Comparison of ENCODE assay signal across 22 cellular contexts in the genomic region with DNA sequence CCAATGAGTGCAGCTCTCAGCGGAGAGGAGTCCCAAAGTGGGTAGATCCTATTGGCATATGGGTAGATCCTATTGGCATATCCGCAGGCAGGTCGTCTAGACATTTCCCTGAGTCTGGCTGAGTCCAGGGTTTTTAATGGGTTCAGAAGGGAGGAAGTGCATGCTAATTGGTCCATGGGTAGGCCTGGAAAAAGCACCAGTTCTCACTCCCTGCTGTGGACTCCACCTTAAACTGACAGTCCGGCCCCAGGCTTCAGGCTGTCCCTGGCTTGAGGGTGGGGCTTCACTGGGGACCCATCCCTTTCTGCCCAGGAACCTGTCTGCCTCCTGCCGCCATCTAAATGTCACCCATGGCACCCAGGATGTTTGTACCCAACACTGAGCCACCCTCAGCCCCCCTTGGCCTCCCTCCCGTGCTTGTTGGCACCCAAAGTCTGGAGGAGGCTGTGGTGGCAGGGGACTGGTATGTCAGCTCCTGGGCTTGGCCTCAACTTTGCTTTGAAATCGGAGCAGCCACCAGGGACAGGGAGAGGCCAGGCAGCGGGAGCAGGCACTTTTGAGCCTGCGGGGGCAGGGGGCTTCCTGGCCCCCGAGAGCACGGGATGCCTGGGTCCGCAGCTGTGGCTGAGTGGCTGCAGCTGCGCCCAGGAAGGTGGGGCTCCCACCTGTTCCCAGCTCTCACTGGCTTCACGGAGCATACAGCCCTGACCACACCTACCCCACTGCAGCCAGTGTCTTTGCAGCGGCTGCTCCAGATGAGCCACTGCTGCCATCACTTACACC. TPM values are rescaled to one million over a fixed set of nuclear protein-coding genes. Genes with fewer than 3 reads are reported as not detected.
DNase-seq lines count a peak whose midpoint lies in the region; ATAC-seq, FAIRE-seq and TF ChIP-seq lines count a peak whose summit lies in the region.
"Had no signal": no experiment of that assay in that cellular context is flagged by ENCODE, and none has a peak within 500 bp of the region (broad histone marks: within the 10 kb centered on the region; RNA-seq: fewer than 3 reads in every experiment).

No MANE protein-coding gene starts in this region.

- peak overlapping the region; percentile 1 for H3K18ac ChIP-seq in neuronal stem cell (ENCODE audit: low read length)

- ATAC-seq in HepG2 (peak; percentile 67), right lobe of liver (no peak), GM19023 (IDR thresholded peaks at IDR 0.05; ENCODE audit: unreplicated experiment) (no peak)
- ATAC-seq: CD8-positive, alpha-beta T cell; GM12878; HCT116 had no signal

- H3K27ac ChIP-seq in HepG2 (ENCODE audit: extremely low read length, insufficient read depth, low read length) (no peak overlapping the region), right lobe of liver (no peak overlapping the region), neuronal stem cell (replicated peaks; ENCODE audit: low read length) (no peak overlapping the region)
- H3K27ac ChIP-seq: 22Rv1, BLaER1, C4-2B, GM23248 had no signal

- no peak overlapping the region; a peak in 1 of 6 replicates for H3K4me3 ChIP-seq in HepG2 (replicated peaks in 1 of 3; ENCODE audit: insufficient read depth in 1 of 3, low read depth in 2 of 3, low read length in 3 of 3)
- H3K4me3 ChIP-seq in right lobe of liver = no peak overlapping the region
- H3K4me3 ChIP-seq in neuronal stem cell (ENCODE audit: low read length in 2 of 2) = no peak overlapping the region
- H3K4me3 ChIP-seq: BLaER1, GM12878, GM23248 had no signal

- intact Hi-C loops in HepG2 (cut with micrococcal nuclease; ENCODE audit: unreplicated experiment) (no loop called here), right lobe of liver (cut with DNase I) (no loop called here)

- no peaks in the 10 kb centered on the region for H4K20me1 ChIP-seq in HepG2 (ENCODE audit: insufficient read depth, low read length)
- H4K20me1 ChIP-seq: BLaER1 had no signal

- no peak overlapping the region for H2BK15ac ChIP-seq in neuronal stem cell (ENCODE audit: low read length)

- H2AFZ ChIP-seq in HepG2 (ENCODE audit: low read length) = no peak overlapping the region
- no peak overlapping the region for H2AFZ ChIP-seq in neuronal stem cell (ENCODE audit: low read length)
- H2AFZ ChIP-seq: GM23248 had no signal

- no peak overlapping the region for H2BK12ac ChIP-seq in neuronal stem cell (ENCODE audit: low read length)

- H3K27me3 ChIP-seq in HepG2 (ENCODE audit: control insufficient read depth in 1 of 2, insufficient read depth in 2 of 2, low read length in 2 of 2) (0 out of 5 replicates have a peak, but pooled peaks cover 0 to 4% of the 10 kb centered on the region in 2 experiments), right lobe of liver (no peaks in the 10 kb centered on the region), neuronal stem cell (ENCODE audit: control insufficient read depth in 3 of 3, insufficient read depth in 3 of 3, low read depth in 1 of 3, low read length in 3 of 3) (no peaks in the 10 kb centered on the region)
- H3K27me3 ChIP-seq: BLaER1 had no signal

- TF ChIP-seq EP300 in HepG2 (IDR thresholded peaks at IDR 0.05; ENCODE audit: low read depth in 2 of 2, low read length in 2 of 2) = no peak
- no peak for TF ChIP-seq EP300 in HepG2 (CRISPR knock-in tag; IDR thresholded peaks at IDR 0.05; ENCODE audit: borderline replicate concordance)

- POLR2A ChIA-PET in HepG2 (lab: Yijun Ruan, JAX) = no interaction called here

- 26% methylated on average over 8 of the region's 15 CpGs for WGBS in HepG2 (ENCODE audit: low lambda C conversion rate)
- WGBS in right lobe of liver (ENCODE audit: insufficient coverage, low coverage, low lambda C conversion rate, missing lambda C conversion rate) = 93% methylated on average over 6 of the region's 15 CpGs
- no CpG with 5 or more reads among the region's 15 CpGs for WGBS in neuronal stem cell (ENCODE audit: extremely low coverage in 2 of 2, insufficient read length in 2 of 2, insufficient replicate concordance in 1 of 2), 2 donors

- DNase-seq in NCI-H146 (lab: John Stamatoyannopoulos, UW) = peak; percentile 17
- no peak for DNase-seq in NCI-H146 treated with DMSO at 0.1 percent for 48 hours (lab: John Stamatoyannopoulos, UW; ENCODE audit: unreplicated experiment)
- no peak for DNase-seq in HepG2 (ENCODE audit: low spot score)
- DNase-seq in right lobe of liver = no peak
- DNase-seq in islet precursor cell = peak; percentile 63
- DNase-seq in neuronal stem cell (ENCODE audit: low spot score) = no peak
- no peak for DNase-seq in SHP77 treated with DMSO at 0.1 percent for 48 hours (lab: John Stamatoyannopoulos, UW)
- DNase-seq: Caco-2; CD4-positive, CD25-positive, alpha-beta regulatory T cell; CD8-positive, alpha-beta T cell; DMS79; EL; GDM1; GM23248; H9 had no signal

- TF ChIP-seq POLR2A in HepG2 (IDR thresholded peaks at IDR 0.05; ENCODE audit: insufficient read depth in 1 of 2, low read depth in 2 of 2, low read length in 2 of 2) (no peak), right lobe of liver (IDR thresholded peaks at IDR 0.05) (no peak)

- no peak overlapping the region for H3K4ac ChIP-seq in neuronal stem cell (ENCODE audit: low read length)

- peak overlapping the region; percentile 24; the same call in 1 of the 2 replicates for H3K4me2 ChIP-seq in HepG2 (ENCODE audit: low read depth, low read length)
- H3K4me2 ChIP-seq in neuronal stem cell (ENCODE audit: insufficient read depth, low read length, poor library complexity, severe bottlenecking) = no peak overlapping the region
- H3K4me2 ChIP-seq: BLaER1 had no signal

- CTCF ChIA-PET in HepG2 (lab: Yijun Ruan, JAX; ENCODE audit: low intra/inter-chr PET ratio, low total read pairs) = no interaction called here

- TF ChIP-seq CTCF in HepG2 (CRISPR knock-in tag; IDR thresholded peaks at IDR 0.05) = no peak
- TF ChIP-seq CTCF in right lobe of liver (IDR thresholded peaks at IDR 0.05) = no peak

- FAIRE-seq in HepG2 (lab: Jason Lieb, UNC) = no peak
- FAIRE-seq: A204.1, GM12878 had no signal

- H3K36me3 ChIP-seq in HepG2 (replicated peaks in 1 of 2; ENCODE audit: control insufficient read depth in 1 of 2, insufficient read depth in 2 of 2, low read length in 2 of 2) (no peaks in the 10 kb centered on the region), right lobe of liver (no peaks in the 10 kb centered on the region), neuronal stem cell (replicated peaks in 1 of 2; ENCODE audit: control insufficient read depth in 2 of 2, insufficient read depth in 2 of 2, low read length in 2 of 2) (no peaks in the 10 kb centered on the region)
- H3K36me3 ChIP-seq: BLaER1 had no signal

- H4K91ac ChIP-seq in neuronal stem cell (ENCODE audit: low read depth, low read length, poor library complexity) = no peak overlapping the region

- in situ Hi-C loops in HepG2 (cut with HindIII; ENCODE audit: extremely low pct_ligation_motif_present, low pct_unique_long_range_greater_than_20kb) = no loop called here

- no peak overlapping the region for H4K8ac ChIP-seq in neuronal stem cell (ENCODE audit: low read depth, low read length)

- H2BK5ac ChIP-seq in neuronal stem cell (ENCODE audit: low read length) = no peak overlapping the region

- H3K14ac ChIP-seq in neuronal stem cell (ENCODE audit: low read length) = peak overlapping the region; percentile 63

- H3K23ac ChIP-seq in neuronal stem cell (ENCODE audit: low read depth, low read length, poor library complexity) = no peak overlapping the region

- H3K79me2 ChIP-seq in HepG2 (ENCODE audit: insufficient read depth, low read length) = no peaks in the 10 kb centered on the region

- no peak for TF ChIP-seq RAD21 in HepG2 (CRISPR knock-in tag; IDR thresholded peaks at IDR 0.05)

- H3K9ac ChIP-seq in HepG2 (ENCODE audit: insufficient read depth, low read depth, low read length) (no peak overlapping the region), neuronal stem cell (ENCODE audit: low read depth, low read length, poor library complexity) (no peak overlapping the region)
- H3K9ac ChIP-seq: BLaER1, GM23248 had no signal

- H3K9me3 ChIP-seq in HepG2 (ENCODE audit: low read length) (no peaks in the 10 kb centered on the region), right lobe of liver (no peaks in the 10 kb centered on the region), neuronal stem cell (replicated peaks in 1 of 2; ENCODE audit: control insufficient read depth in 2 of 2, insufficient read depth in 1 of 2, low read depth in 1 of 2, low read length in 2 of 2) (peaks cover 0 to 3% of the 10 kb centered on the region in 2 donors)

- no TSS peak for BruUV-seq in HepG2 (replicated peaks; lab: Mats Ljungman, UMichigan)

- no peak overlapping the region for H2AK5ac ChIP-seq in neuronal stem cell (ENCODE audit: low read depth, low read length)

- no peak overlapping the region for H2BK120ac ChIP-seq in neuronal stem cell (ENCODE audit: low read depth, low read length)

- H3K4me1 ChIP-seq in HepG2 (ENCODE audit: insufficient read depth, low read length) = 0 out of 2 replicates have a peak, but pooled peaks cover 11% of the 10 kb centered on the region
- no peaks in the 10 kb centered on the region for H3K4me1 ChIP-seq in right lobe of liver
- no peaks in the 10 kb centered on the region for H3K4me1 ChIP-seq in neuronal stem cell (ENCODE audit: control insufficient read depth in 2 of 2, insufficient read depth in 1 of 2, low read depth in 1 of 2, low read length in 2 of 2)
- H3K4me1 ChIP-seq: Caco-2 had no signal

- H3K79me1 ChIP-seq in neuronal stem cell (ENCODE audit: low read depth, low read length) = no peaks in the 10 kb centered on the region

RNA-seq across cellular contexts. Expression of gene YAF2, which starts 29.6 kb away (rescaled TPM):
- total RNA-seq in HepG2 (2016; rRNA removed; fragmentation: Illumina TruSeq; extraction: Trizol) (11.7 and 16.3 TPM in 2 replicates), right lobe of liver (10 to 100 TPM; 12.8 to 22.3 (median 16.9) TPM)
- total RNA-seq in HepG2 (2016; cell fraction: cytosol; rRNA removed; fragmentation: Illumina TruSeq; extraction: Trizol; ENCODE audit: low read depth) = 5.1 and 6.7 TPM in 2 replicates
- 11.1 and 11.4 TPM in 2 replicates for total RNA-seq in HepG2 (2016; cell fraction: insoluble cytoplasmic fraction; rRNA removed; fragmentation: Illumina TruSeq; extraction: Trizol)
- 8.6 and 9.6 TPM in 2 replicates for total RNA-seq in HepG2 (2016; cell fraction: membrane; rRNA removed; fragmentation: Illumina TruSeq; extraction: Trizol)
- 21.1 and 23.7 TPM in 2 replicates for total RNA-seq in HepG2 (2016; cell fraction: nucleus; rRNA removed; fragmentation: Illumina TruSeq; extraction: Trizol)
- polyA plus RNA-seq in HepG2 (2011; rRNA removed) = 6.7 and 8.4 TPM in 2 replicates
- polyA plus RNA-seq in HepG2 (2011; cell fraction: cytosol; rRNA removed) = 2.9 and 4.5 TPM in 2 replicates
- 5.0 and 6.3 TPM in 2 replicates for polyA plus RNA-seq in HepG2 (2011; cell fraction: nucleus; rRNA removed)
- polyA plus RNA-seq in HepG2 (2012) = 6.4 and 7.2 TPM in 2 replicates
- polyA plus RNA-seq in HepG2 (2016; cell fraction: cytosol; fragmentation: Illumina TruSeq; extraction: Trizol; ENCODE audit: low read depth) = 3.5 and 4.5 TPM in 2 replicates
- polyA plus RNA-seq in HepG2 (2016; cell fraction: insoluble cytoplasmic fraction; fragmentation: Illumina TruSeq; extraction: Trizol; ENCODE audit: low read depth) = 14.3 and 16.5 TPM in 2 replicates
- polyA plus RNA-seq in HepG2 (2016; cell fraction: membrane; fragmentation: Illumina TruSeq; extraction: Trizol; ENCODE audit: low read depth) = 8.1 and 9.7 TPM in 2 replicates
- polyA plus RNA-seq in HepG2 (2016; cell fraction: nucleus; fragmentation: Illumina TruSeq; extraction: Trizol; ENCODE audit: insufficient read depth, low read depth) = 14.9 TPM in 2 replicates
- 5.2 and 11.9 TPM in 2 replicates for polyA minus RNA-seq in HepG2 (2011; rRNA and poly(A)+ RNA removed; ENCODE audit: low replicate concordance)
- 7.2 and 7.9 TPM in 2 replicates for polyA minus RNA-seq in HepG2 (2011; cell fraction: cytosol; rRNA and poly(A)+ RNA removed)
- polyA minus RNA-seq in HepG2 (2011; cell fraction: nucleus; rRNA and poly(A)+ RNA removed) = 50.7 and 52.8 TPM in 2 replicates
- polyA plus RNA-seq in neuronal stem cell (2013, experiment 1 of 2) = 23.3 TPM
- 23.0 TPM for polyA plus RNA-seq in neuronal stem cell (2013, experiment 2 of 2)

RNA-seq across cellular contexts. Expression of gene ZCRB1, which starts 58.3 kb away (rescaled TPM):
- total RNA-seq in HepG2 (2016; rRNA removed; fragmentation: Illumina TruSeq; extraction: Trizol) (49.8 and 76.2 TPM in 2 replicates), right lobe of liver (10 to 100 TPM; 22.9 to 35.3 (median 23.5) TPM)
- total RNA-seq in HepG2 (2016; cell fraction: cytosol; rRNA removed; fragmentation: Illumina TruSeq; extraction: Trizol; ENCODE audit: low read depth) = 27.3 and 35.5 TPM in 2 replicates
- 50.5 and 74.4 TPM in 2 replicates for total RNA-seq in HepG2 (2016; cell fraction: insoluble cytoplasmic fraction; rRNA removed; fragmentation: Illumina TruSeq; extraction: Trizol)
- total RNA-seq in HepG2 (2016; cell fraction: membrane; rRNA removed; fragmentation: Illumina TruSeq; extraction: Trizol) = 56.3 and 67.3 TPM in 2 replicates
- total RNA-seq in HepG2 (2016; cell fraction: nucleus; rRNA removed; fragmentation: Illumina TruSeq; extraction: Trizol) = 16.7 and 18.9 TPM in 2 replicates
- polyA plus RNA-seq in HepG2 (2011; rRNA removed) = 35.9 and 43.5 TPM in 2 replicates
- polyA plus RNA-seq in HepG2 (2011; cell fraction: cytosol; rRNA removed) = 12.7 and 13.0 TPM in 2 replicates
- polyA plus RNA-seq in HepG2 (2011; cell fraction: nucleus; rRNA removed) = 5.1 and 7.0 TPM in 2 replicates
- polyA plus RNA-seq in HepG2 (2012) = 38.1 and 46.1 TPM in 2 replicates
- 39.6 and 60.0 TPM in 2 replicates for polyA plus RNA-seq in HepG2 (2016; cell fraction: cytosol; fragmentation: Illumina TruSeq; extraction: Trizol; ENCODE audit: low read depth)
- polyA plus RNA-seq in HepG2 (2016; cell fraction: insoluble cytoplasmic fraction; fragmentation: Illumina TruSeq; extraction: Trizol; ENCODE audit: low read depth) = 86.0 and 86.8 TPM in 2 replicates
- polyA plus RNA-seq in HepG2 (2016; cell fraction: membrane; fragmentation: Illumina TruSeq; extraction: Trizol; ENCODE audit: low read depth) = 56.5 and 73.0 TPM in 2 replicates
- polyA plus RNA-seq in HepG2 (2016; cell fraction: nucleus; fragmentation: Illumina TruSeq; extraction: Trizol; ENCODE audit: insufficient read depth, low read depth) = 30.3 and 33.8 TPM in 2 replicates
- polyA minus RNA-seq in HepG2 (2011; rRNA and poly(A)+ RNA removed; ENCODE audit: low replicate concordance) = 25.9 and 33.4 TPM in 2 replicates
- 9.9 and 16.4 TPM in 2 replicates for polyA minus RNA-seq in HepG2 (2011; cell fraction: cytosol; rRNA and poly(A)+ RNA removed)
- 12.2 and 13.4 TPM in 2 replicates for polyA minus RNA-seq in HepG2 (2011; cell fraction: nucleus; rRNA and poly(A)+ RNA removed)
- 183 TPM for polyA plus RNA-seq in neuronal stem cell (2013, experiment 1 of 2)
- 190 TPM for polyA plus RNA-seq in neuronal stem cell (2013, experiment 2 of 2)

RNA-seq across cellular contexts. Expression of gene PPHLN1, which starts 58.4 kb away (rescaled TPM):
- total RNA-seq in HepG2 (2016; rRNA removed; fragmentation: Illumina TruSeq; extraction: Trizol) (66.0 and 84.1 TPM in 2 replicates), right lobe of liver (10 to 100 TPM; 15.8 to 33.0 (median 21.5) TPM)
- 30.8 and 34.8 TPM in 2 replicates for total RNA-seq in HepG2 (2016; cell fraction: cytosol; rRNA removed; fragmentation: Illumina TruSeq; extraction: Trizol; ENCODE audit: low read depth)
- 67.4 and 90.9 TPM in 2 replicates for total RNA-seq in HepG2 (2016; cell fraction: insoluble cytoplasmic fraction; rRNA removed; fragmentation: Illumina TruSeq; extraction: Trizol)
- 19.0 and 24.2 TPM in 2 replicates for total RNA-seq in HepG2 (2016; cell fraction: membrane; rRNA removed; fragmentation: Illumina TruSeq; extraction: Trizol)
- 50.4 and 54.3 TPM in 2 replicates for total RNA-seq in HepG2 (2016; cell fraction: nucleus; rRNA removed; fragmentation: Illumina TruSeq; extraction: Trizol)
- 34.7 and 43.4 TPM in 2 replicates for polyA plus RNA-seq in HepG2 (2011; rRNA removed)
- 16.1 and 24.0 TPM in 2 replicates for polyA plus RNA-seq in HepG2 (2011; cell fraction: cytosol; rRNA removed)
- 40.6 and 51.5 TPM in 2 replicates for polyA plus RNA-seq in HepG2 (2011; cell fraction: nucleus; rRNA removed)
- polyA plus RNA-seq in HepG2 (2012) = 32.0 and 46.1 TPM in 2 replicates
- 3.3 and 3.6 TPM in 2 replicates for polyA plus RNA-seq in HepG2 (2016; cell fraction: cytosol; fragmentation: Illumina TruSeq; extraction: Trizol; ENCODE audit: low read depth)
- 82.9 and 84.4 TPM in 2 replicates for polyA plus RNA-seq in HepG2 (2016; cell fraction: insoluble cytoplasmic fraction; fragmentation: Illumina TruSeq; extraction: Trizol; ENCODE audit: low read depth)
- polyA plus RNA-seq in HepG2 (2016; cell fraction: membrane; fragmentation: Illumina TruSeq; extraction: Trizol; ENCODE audit: low read depth) = 7.7 and 8.9 TPM in 2 replicates
- 65.4 and 67.6 TPM in 2 replicates for polyA plus RNA-seq in HepG2 (2016; cell fraction: nucleus; fragmentation: Illumina TruSeq; extraction: Trizol; ENCODE audit: insufficient read depth, low read depth)
- polyA minus RNA-seq in HepG2 (2011; rRNA and poly(A)+ RNA removed; ENCODE audit: low replicate concordance) = 11.0 and 27.5 TPM in 2 replicates
- polyA minus RNA-seq in HepG2 (2011; cell fraction: cytosol; rRNA and poly(A)+ RNA removed) = 18.3 and 19.3 TPM in 2 replicates
- 102 and 120 TPM in 2 replicates for polyA minus RNA-seq in HepG2 (2011; cell fraction: nucleus; rRNA and poly(A)+ RNA removed)
- 81.6 TPM for polyA plus RNA-seq in neuronal stem cell (2013, experiment 1 of 2)
- polyA plus RNA-seq in neuronal stem cell (2013, experiment 2 of 2) = 84.1 TPM

Comparison
In these comparisons a context has a peak if more than half of its experiments do, and no peak if none do; other contexts are left out.
1. DNase-seq: peak in NCI-H146 (single experiment) and islet precursor cell (single experiment); none in NCI-H146 treated with DMSO at 0.1 percent for 48 hours (single experiment), HepG2 (single experiment), right lobe of liver (0 of 3), neuronal stem cell (single experiment) and SHP77 treated with DMSO at 0.1 percent for 48 hours (single experiment).